ENCODE assay signal across 8 cellular contexts in the genomic region with DNA sequence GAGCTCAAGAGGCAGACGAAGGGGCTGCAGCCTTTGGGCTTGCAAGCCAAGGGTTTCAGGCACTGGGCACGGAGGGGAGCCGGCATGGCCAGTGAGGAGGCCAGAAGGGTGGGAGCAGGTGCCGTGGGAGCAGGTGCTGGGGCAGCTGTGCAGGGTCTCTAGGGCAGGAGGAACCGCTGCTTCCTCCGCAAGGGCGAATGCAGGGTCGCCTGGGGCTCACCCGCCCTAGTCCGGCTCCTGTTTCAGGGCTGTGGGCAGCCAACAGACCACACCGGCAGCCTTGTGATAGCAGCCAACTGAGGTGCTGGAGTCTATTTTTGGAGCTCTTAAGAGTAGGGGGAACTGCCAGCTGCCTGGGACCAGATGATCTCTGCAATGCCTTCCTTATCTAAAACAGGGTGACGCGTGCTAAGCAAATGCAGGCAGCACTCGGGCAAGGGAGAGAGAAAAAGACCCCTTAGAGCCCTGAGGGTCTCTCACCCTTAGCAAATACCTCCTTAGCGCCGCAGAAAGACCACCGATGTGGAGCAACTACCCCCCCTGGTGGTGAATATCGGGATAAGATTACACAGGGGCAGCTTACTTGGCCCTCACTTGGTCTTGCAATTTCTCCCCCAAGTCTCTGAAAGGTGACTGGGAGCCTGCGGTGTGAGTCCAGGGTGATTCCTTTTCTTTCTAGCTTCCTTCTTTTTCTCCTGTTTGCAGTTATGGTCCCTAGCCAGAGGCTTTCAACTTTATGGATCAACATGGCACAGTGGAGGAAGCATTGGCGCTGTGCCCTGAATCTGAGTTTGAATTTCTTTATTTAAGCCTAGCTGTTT.
DNase-seq lines count a peak whose midpoint lies in the region; ATAC-seq and TF ChIP-seq lines count a peak whose summit lies in the region.

No MANE protein-coding gene starts in this region.

- H3K36me3 ChIP-seq in GM06990 (ENCODE audit: control insufficient read depth, insufficient read depth, low read length) = no peaks in the 10 kb centered on the region

- ATAC-seq in HG03135 (IDR thresholded peaks at IDR 0.05; ENCODE audit: unreplicated experiment) (peak; percentile 72), GM21515 (IDR thresholded peaks at IDR 0.05; ENCODE audit: unreplicated experiment) (no peak)

- no peaks in the 10 kb centered on the region for H3K27me3 ChIP-seq in GM06990 (replicated peaks; ENCODE audit: control insufficient read depth, insufficient read depth, low read length)

- H3K4me3 ChIP-seq in GM06990 (replicated peaks; ENCODE audit: low read depth, low read length) = peak overlapping the region; percentile 13

- peak; percentile 78 for TF ChIP-seq CTCF in GM06990 (IDR thresholded peaks at IDR 0.05; ENCODE audit: insufficient read depth, low read length, poor library complexity, severe bottlenecking)

- peak; percentile 56 for DNase-seq in GM06990 (ENCODE audit: extremely low read depth, insufficient read length)
- DNase-seq in NCI-H526 treated with DMSO at 0.1 percent for 48 hours (lab: John Stamatoyannopoulos, UW) = peak; percentile 17
- peak; percentile 65 for DNase-seq in activated CD4-positive, alpha-beta T cell treated with anti-CD3 and anti-CD28 coated beads, Interleukin-2, amount 50 U/mL, for 1 hour
- peak; percentile 72 for DNase-seq in effector CD4-positive, alpha-beta T cell
- peak; percentile 84 for DNase-seq in medulla oblongata (ENCODE audit: extremely low spot score)
- peak; percentile 36 to 38 for DNase-seq in stimulated activated CD8-positive, alpha-beta memory T cell treated with anti-CD3 and anti-CD28 coated beads, Interleukin-15, amount 100 ng/mL, for 48 hours (ENCODE audit: low read depth in 2 of 2)

Comparison
In these comparisons a context has a peak if more than half of its experiments do, and no peak if none do; other contexts are left out.
1. DNase-seq: peak in every context shown above with its lines; median percentile 84 in medulla oblongata; 72 in effector CD4-positive, alpha-beta T cell; 65 in activated CD4-positive, alpha-beta T cell treated with anti-CD3 and anti-CD28 coated beads, Interleukin-2, amount 50 U/mL, for 1 hour; 56 in GM06990; 37 in stimulated activated CD8-positive, alpha-beta memory T cell treated with anti-CD3 and anti-CD28 coated beads, Interleukin-15, amount 100 ng/mL, for 48 hours; 17 in NCI-H526 treated with DMSO at 0.1 percent for 48 hours.